In genomic region chr1:81345110-81345509, GRCh38 we compare ENCODE assay signal across 20 cellular contexts.
DNase-seq lines count a peak whose midpoint lies in the region; ATAC-seq, FAIRE-seq and TF ChIP-seq lines count a peak whose summit lies in the region.
"Had no signal": no experiment of that assay in that cellular context is flagged by ENCODE, and none has a peak within 500 bp of the region (broad histone marks: within the 10 kb centered on the region; RNA-seq: fewer than 3 reads in every experiment).

No MANE protein-coding gene starts in this region.

- H3K79me1 ChIP-seq in H9 (ENCODE audit: insufficient read depth, low read depth, low read length, poor library complexity, severe bottlenecking) (no peaks in the 10 kb centered on the region), H1 (ENCODE audit: low read depth, low read length) (no peaks in the 10 kb centered on the region)

- H3K4me2 ChIP-seq in H9 (ENCODE audit: insufficient read depth, insufficient read length, low read length) (no peak overlapping the region), H1 (ENCODE audit: insufficient read depth in 1 of 2, low read depth in 2 of 2, low read length in 2 of 2) (no peak overlapping the region)

- TF ChIP-seq RAD21 in H1 (IDR thresholded peaks at IDR 0.05 in 1 of 2, conservative IDR thresholded peaks at IDR 0.05 in 1 of 2; ENCODE audit: low read depth in 2 of 2, low read length in 2 of 2), result no peak

- no peak for FAIRE-seq in H1 (lab: Jason Lieb, UNC)
- FAIRE-seq: G401.6, GM12892, GM19239 had no signal

- TF ChIP-seq CTCF in H9 (conservative IDR thresholded peaks at IDR 0.05) (no peak), H1 (IDR thresholded peaks at IDR 0.05; ENCODE audit: control extremely low read depth in 1 of 3, insufficient read depth in 1 of 3, low read depth in 1 of 3, low read length in 3 of 3) (no peak)

- no peak overlapping the region for H2BK20ac ChIP-seq in H9 (ENCODE audit: low read depth, low read length, poor library complexity, severe bottlenecking)
- H2BK20ac ChIP-seq in H1 (ENCODE audit: low read length), result no peak overlapping the region; the same call in 1 of the 2 replicates

- H2AK5ac ChIP-seq in H9 (ENCODE audit: insufficient read length, low read length) (no peak overlapping the region), H1 (ENCODE audit: low read depth, low read length) (no peak overlapping the region)

- H4K20me1 ChIP-seq in H9 (ENCODE audit: control insufficient read depth, insufficient read depth, insufficient read length), result no peaks in the 10 kb centered on the region
- H4K20me1 ChIP-seq in H1 (replicated peaks in 1 of 2; ENCODE audit: control insufficient read depth in 1 of 2, insufficient read depth in 2 of 2, low read length in 2 of 2), result no peaks in the 10 kb centered on the region

- H2BK5ac ChIP-seq in H9 (ENCODE audit: insufficient read length, low read length) (no peak overlapping the region), H1 (ENCODE audit: low read depth, low read length) (no peak overlapping the region)

- H3K36me3 Mint-ChIP-seq in H9 (ENCODE audit: insufficient read depth in 1 of 3, low read depth in 3 of 3), result peaks cover 0 to 21% (median 3%) of the 10 kb centered on the region in 3 experiments; a peak in 5 of 7 replicates
- H3K36me3 Mint-ChIP-seq: CD4-positive, alpha-beta memory T cell had no signal

- no peaks in the 10 kb centered on the region for H3K9me3 ChIP-seq in H9 (ENCODE audit: control insufficient read depth, low read depth, low read length)
- H3K9me3 ChIP-seq in H1 (ENCODE audit: insufficient read depth in 2 of 2, low read depth in 1 of 2, low read length in 1 of 2), result no peaks in the 10 kb centered on the region
- H3K9me3 ChIP-seq: HAP-1 had no signal

- H3K4ac ChIP-seq in H9 (ENCODE audit: low read depth, low read length), result no peak overlapping the region
- no peak overlapping the region for H3K4ac ChIP-seq in H1 (replicated peaks; ENCODE audit: insufficient read length, low read depth, low read length)

- H4K91ac ChIP-seq in H9 (ENCODE audit: insufficient read length, low read depth, low read length), result no peak overlapping the region
- peak overlapping the region; percentile 49 for H4K91ac ChIP-seq in H1 (replicated peaks; ENCODE audit: insufficient read length, low read length)

- no peak overlapping the region for H2BK120ac ChIP-seq in H9 (ENCODE audit: low read depth, low read length, poor library complexity, severe bottlenecking)
- H2BK120ac ChIP-seq in H1 (replicated peaks; ENCODE audit: low read depth, low read length), result peak overlapping the region; percentile 56

- no peak overlapping the region for H3K27ac ChIP-seq in H9 (ENCODE audit: insufficient read length, low read depth, low read length)
- no peak overlapping the region for H3K27ac ChIP-seq in H1 (ENCODE audit: low read depth, low read length)
- H3K27ac ChIP-seq: GM23248 had no signal

- no peaks in the 10 kb centered on the region for H3K23me2 ChIP-seq in H9 (ENCODE audit: insufficient read length, low read depth, low read length, poor library complexity, severe bottlenecking)
- H3K23me2 ChIP-seq in H1 (ENCODE audit: low read depth, low read length), result no peaks in the 10 kb centered on the region

- TF ChIP-seq POLR2A in H1 (IDR thresholded peaks at IDR 0.05; ENCODE audit: control extremely low read depth in 1 of 2, low read depth in 2 of 2, low read length in 2 of 2), result no peak

- peak overlapping the region; percentile 67 for H3T11ph ChIP-seq in H9 (ENCODE audit: low read length)

- WGBS in H9 (ENCODE audit: extremely low coverage, insufficient read length, low lambda C conversion rate), result no CpG with 5 or more reads among the region's 2 CpGs
- 96% methylated on average over 2 of the region's 2 CpGs; no CpG with 5 or more reads in 1 of the 2 experiments for WGBS in H1 (ENCODE audit: extremely low coverage in 1 of 2, insufficient coverage in 1 of 2, insufficient read length in 1 of 2, insufficient replicate concordance in 2 of 2, low coverage in 1 of 2, low lambda C conversion rate in 2 of 2, missing lambda C conversion rate in 1 of 2), 2 experiments

- H3K9ac ChIP-seq in H9 (ENCODE audit: extremely low read depth, insufficient read length, low read length) (no peak overlapping the region), H1 (replicated peaks in 1 of 4; ENCODE audit: extremely low read depth in 1 of 4, low read depth in 3 of 4, low read length in 3 of 4) (no peak overlapping the region)
- H3K9ac ChIP-seq: GM23248 had no signal

- H3K4me1 ChIP-seq in H9 (ENCODE audit: insufficient read depth, low read length) (peaks cover 11% of the 10 kb centered on the region; the same call in 1 of the 2 replicates), H1 (replicated peaks in 1 of 4; ENCODE audit: control insufficient read depth in 3 of 4, insufficient read depth in 4 of 4, low read length in 3 of 4) (peaks cover 0 to 21% (median 9%) of the 10 kb centered on the region in 4 experiments; a peak in 4 of 7 replicates)

- H2BK12ac ChIP-seq in H9 (ENCODE audit: insufficient read length, low read depth, low read length), result no peak overlapping the region
- H2BK12ac ChIP-seq in H1 (ENCODE audit: low read depth, low read length), result 0 out of 2 replicates have a peak overlapping the region, but pooled peaks have one; percentile 40

- POLR2A ChIA-PET in H1 (lab: Charles Lee; ENCODE audit: partially characterized antibody), result no interaction called here

- intact Hi-C loops in left cardiac atrium (cut with DNase I), result no loop called here

- in situ Hi-C loops in G401 (cut with HindIII; ENCODE audit: low sequenced_read_pairs), result no loop called here

- H3K56ac ChIP-seq in H9 (ENCODE audit: insufficient read length, low read depth, low read length) (no peak overlapping the region), H1 (replicated peaks; ENCODE audit: insufficient read length, low read depth, low read length) (no peak overlapping the region)

- TF ChIP-seq EP300 in H1 (IDR thresholded peaks at IDR 0.05; ENCODE audit: borderline replicate concordance in 1 of 2, low read depth in 2 of 2, low read length in 2 of 2), result no peak

- H2AFZ ChIP-seq in H9 (ENCODE audit: low read length) (no peak overlapping the region), H1 (ENCODE audit: low read length) (no peak overlapping the region)
- H2AFZ ChIP-seq: GM23248 had no signal

- H3K18ac ChIP-seq in H9 (ENCODE audit: insufficient read length, low read depth, low read length) (no peak overlapping the region), H1 (ENCODE audit: extremely low read depth, low read length) (no peak overlapping the region)

- no peak overlapping the region for H3K27ac Mint-ChIP-seq in H9
- H3K27ac Mint-ChIP-seq: CD4-positive, alpha-beta memory T cell; HFFc6 had no signal

- H4K5ac ChIP-seq in H9 (ENCODE audit: insufficient read length, low read depth, low read length) (no peak overlapping the region), H1 (ENCODE audit: insufficient read length, low read depth, low read length) (no peak overlapping the region)

- peaks cover 32 to 34% of the 10 kb centered on the region in 2 experiments for H3K4me1 Mint-ChIP-seq in H9
- H3K4me1 Mint-ChIP-seq: CD4-positive, alpha-beta memory T cell had no signal

- H3K79me2 ChIP-seq in H9 (ENCODE audit: insufficient read depth, low read length) (no peaks in the 10 kb centered on the region), H1 (ENCODE audit: control insufficient read depth in 1 of 2, insufficient read depth in 2 of 2, low read length in 2 of 2) (no peaks in the 10 kb centered on the region)

- no peak overlapping the region for H3K4me3 ChIP-seq in H1 (ENCODE audit: extremely low read depth in 1 of 4, insufficient read depth in 2 of 4, low read depth in 3 of 4, low read length in 4 of 4)
- H3K4me3 ChIP-seq: GM23248, HAP-1 had no signal

- ATAC-seq in left cardiac atrium, result peak; percentile 27 to 47
- no peak for ATAC-seq in HG02759 (IDR thresholded peaks at IDR 0.05; ENCODE audit: unreplicated experiment)
- no peak for ATAC-seq in HG03159 (IDR thresholded peaks at IDR 0.05; ENCODE audit: unreplicated experiment)

- no peaks in the 10 kb centered on the region for H3K27me3 Mint-ChIP-seq in H9 (ENCODE audit: low read depth)
- H3K27me3 Mint-ChIP-seq: CD4-positive, alpha-beta memory T cell had no signal

- no peak overlapping the region for H3K4me3 Mint-ChIP-seq in H9
- H3K4me3 Mint-ChIP-seq: CD4-positive, alpha-beta memory T cell; HFFc6 had no signal

- H2BK15ac ChIP-seq in H9 (ENCODE audit: low read depth, low read length) (no peak overlapping the region), H1 (ENCODE audit: low read length) (no peak overlapping the region)

- peaks cover 0 to 6% of the 10 kb centered on the region in 2 experiments; a peak in 3 of 5 replicates for H3K9me3 Mint-ChIP-seq in H9

- no peak overlapping the region for H3K14ac ChIP-seq in H9 (ENCODE audit: insufficient read depth, low read length)
- no peak overlapping the region for H3K14ac ChIP-seq in H1 (ENCODE audit: insufficient read length)

- H3K27me3 ChIP-seq in H9 (ENCODE audit: insufficient read depth, low read length), result no peaks in the 10 kb centered on the region
- peaks cover 0 to 2% (median 0%) of the 10 kb centered on the region in 4 experiments; a peak in 1 of 7 replicates for H3K27me3 ChIP-seq in H1 (replicated peaks in 1 of 4; ENCODE audit: control insufficient read depth in 3 of 4, extremely low read depth in 1 of 4, insufficient read depth in 3 of 4, low read length in 3 of 4)

- CTCF ChIA-PET in H1 (lab: Charles Lee; ENCODE audit: partially characterized antibody), result interaction anchor here (0.6 kb wide), 1 partner anchor 1374 kb away, joined by 3 read pairs; no protein-coding TSS in a partner anchor

- H3K23ac ChIP-seq in H9 (ENCODE audit: insufficient read length, low read depth, low read length) (no peak overlapping the region), H1 (ENCODE audit: insufficient read length) (no peak overlapping the region)

- H4K8ac ChIP-seq in H9 (replicated peaks; ENCODE audit: insufficient read length, low read depth, low read length) (no peak overlapping the region), H1 (ENCODE audit: extremely low read depth, insufficient read depth, low read length) (no peak overlapping the region)

- H3K36me3 ChIP-seq in H1 (ENCODE audit: control insufficient read depth in 2 of 4, insufficient read depth in 4 of 4, low read length in 3 of 4), result no peaks in the 10 kb centered on the region
- H3K36me3 ChIP-seq: HAP-1 had no signal

- DNase-seq in H9 (no peak), H1 (ENCODE audit: low read depth in 1 of 2, low spot score in 2 of 2) (no peak), left cardiac atrium (no peak), kidney tubule cell (ENCODE audit: low spot score) (peak; percentile 46), GM19238 (ENCODE audit: insufficient read length, low spot score) (no peak), G401 (ENCODE audit: low spot score) (no peak)
- DNase-seq: C1 segment of cervical spinal cord; Calu3; CD4-positive, alpha-beta memory T cell; COR-L47; DMS53; DMS79 treated with DMSO at 0.1 percent for 48 hours; GM23248; HFFc6 had no signal

TF ChIP-seq in H1, 55 proteins besides CTCF, POLR2A, EP300 and RAD21 (continues in another document):
- no peak for TF ChIP-seq TAF1 (IDR thresholded peaks at IDR 0.05; ENCODE audit: low read depth, low read length)
- TF ChIP-seq TBP (IDR thresholded peaks at IDR 0.05; ENCODE audit: low read depth, low read length), result no peak
- no peak for TF ChIP-seq POLR2AphosphoS5 (IDR thresholded peaks at IDR 0.05; ENCODE audit: low read depth, low read length)
- TF ChIP-seq SRF (IDR thresholded peaks at IDR 0.05; ENCODE audit: low read depth, low read length), result no peak
- no peak for TF ChIP-seq BACH1 (IDR thresholded peaks at IDR 0.05; ENCODE audit: low read length)

Comparison
In these comparisons a context has a peak if more than half of its experiments do, and no peak if none do; other contexts are left out.
1. ATAC-seq: peak in left cardiac atrium (2 of 2); none in HG02759 (single experiment) and HG03159 (single experiment).